In genomic region chr19:17077447-17078028, GRCh38 we compare ENCODE assay signal across 1 cellular context.
TF ChIP-seq lines count a peak whose summit lies in the region.

No MANE protein-coding gene starts in this region.

TF ChIP-seq in H1, 55 proteins besides CTCF, POLR2A, EP300 and RAD21:
- TF ChIP-seq CREB1 (IDR thresholded peaks at IDR 0.05): no peak
- TF ChIP-seq TAF1 (IDR thresholded peaks at IDR 0.05; ENCODE audit: low read depth, low read length): no peak
- no peak for TF ChIP-seq NRF1 (IDR thresholded peaks at IDR 0.05; ENCODE audit: low read depth, low read length)
- no peak for TF ChIP-seq KDM4A (IDR thresholded peaks at IDR 0.05; ENCODE audit: low read depth, low read length, severe bottlenecking)
- TF ChIP-seq ATF2 (IDR thresholded peaks at IDR 0.05; ENCODE audit: low read length): no peak
- no peak for TF ChIP-seq SRF (IDR thresholded peaks at IDR 0.05; ENCODE audit: low read depth, low read length)
- no peak for TF ChIP-seq E2F6 (IDR thresholded peaks at IDR 0.05)
- TF ChIP-seq SAP30 (IDR thresholded peaks at IDR 0.05; ENCODE audit: insufficient read depth, insufficient replicate concordance, low read length): no peak
- no peak for TF ChIP-seq BACH1 (IDR thresholded peaks at IDR 0.05; ENCODE audit: low read length)
- no peak for TF ChIP-seq TEAD4 (IDR thresholded peaks at IDR 0.05; ENCODE audit: low read depth, low read length)
- TF ChIP-seq JUN (IDR thresholded peaks at IDR 0.05; ENCODE audit: low read depth, low read length): no peak
- no peak for TF ChIP-seq CEBPB (IDR thresholded peaks at IDR 0.05; ENCODE audit: low read depth, low read length)
- TF ChIP-seq SIX5 (IDR thresholded peaks at IDR 0.05; ENCODE audit: low read depth, low read length): no peak
